In genomic region chr2:23687214-23687613, GRCh38 we compare ENCODE assay signal across 22 cellular contexts.
"Had no signal": no experiment of that assay in that cellular context is flagged by ENCODE, and none has a peak within 500 bp of the region (broad histone marks: within the 10 kb centered on the region; RNA-seq: fewer than 3 reads in every experiment).

No MANE protein-coding gene starts in this region.

- H3K27me3 Mint-ChIP-seq: activated CD4-positive, alpha-beta memory T cell treated with anti-CD3 and anti-CD28 coated beads, Interleukin-2, amount 10 ng/mL, durations not matched to agents 7 days and 5 days; activated CD4-positive, alpha-beta T cell treated with anti-CD3 and anti-CD28 coated beads for 36 hours; activated naive CD8-positive, alpha-beta T cell; activated T-helper 17 cell treated with anti-CD3 and anti-CD28 coated beads, Interleukin-2, amount 50 U/mL, for 72 hours had no signal

- DNase-seq: activated CD4-positive, alpha-beta memory T cell treated with anti-CD3 and anti-CD28 coated beads, Interleukin-2, amount 10 ng/mL, durations not matched to agents 7 days and 5 days; activated CD4-positive, alpha-beta T cell treated with anti-CD3 and anti-CD28 coated beads for 36 hours; activated CD4-positive, alpha-beta T cell treated with anti-CD3 and anti-CD28 coated beads, Interleukin-2, amount 50 U/mL, for 1 hour; activated gamma-delta T cell; activated naive CD4-positive, alpha-beta T cell treated with anti-CD3 and anti-CD28 coated beads for 36 hours; activated T-cell treated with anti-CD3 and anti-CD28 coated beads for 4 hours; activated T-cell treated with anti-CD3 and anti-CD28 coated beads, Interleukin-2, amount 50 U/mL, for 48 hours; brain microvascular endothelial cell; caudate nucleus; Karpas-422; MM.1S; NCI-H1105; NCI-H1436; NCI-H1694 treated with DMSO at 0.1 percent for 48 hours; NCI-H2029 treated with DMSO at 0.1 percent for 48 hours; NCI-H510A treated with DMSO at 0.1 percent for 48 hours; NCI-H69; PC-3; SIG-M5; WERI-Rb-1 had no signal

- H3K4me1 Mint-ChIP-seq: activated CD4-positive, alpha-beta memory T cell treated with anti-CD3 and anti-CD28 coated beads, Interleukin-2, amount 10 ng/mL, durations not matched to agents 7 days and 5 days; activated T-helper 17 cell treated with anti-CD3 and anti-CD28 coated beads, Interleukin-2, amount 50 U/mL, for 72 hours had no signal

- H3K27me3 ChIP-seq: brain microvascular endothelial cell had no signal

- H3K36me3 Mint-ChIP-seq: activated naive CD8-positive, alpha-beta T cell had no signal

- H3K4me3 Mint-ChIP-seq: activated CD4-positive, alpha-beta memory T cell treated with anti-CD3 and anti-CD28 coated beads, Interleukin-2, amount 10 ng/mL, durations not matched to agents 7 days and 5 days; activated CD4-positive, alpha-beta T cell treated with anti-CD3 and anti-CD28 coated beads for 36 hours; activated naive CD4-positive, alpha-beta T cell treated with anti-CD3 and anti-CD28 coated beads for 36 hours; activated naive CD8-positive, alpha-beta T cell; activated T-helper 17 cell treated with anti-CD3 and anti-CD28 coated beads, Interleukin-2, amount 50 U/mL, for 72 hours had no signal

- H3K27ac ChIP-seq: brain microvascular endothelial cell, WERI-Rb-1 had no signal

- H3K36me3 ChIP-seq: brain microvascular endothelial cell had no signal

- H3K27ac Mint-ChIP-seq: activated CD4-positive, alpha-beta memory T cell treated with anti-CD3 and anti-CD28 coated beads, Interleukin-2, amount 10 ng/mL, durations not matched to agents 7 days and 5 days; activated CD4-positive, alpha-beta T cell treated with anti-CD3 and anti-CD28 coated beads for 36 hours; activated naive CD4-positive, alpha-beta T cell treated with anti-CD3 and anti-CD28 coated beads for 36 hours; activated naive CD8-positive, alpha-beta T cell; activated T-helper 17 cell treated with anti-CD3 and anti-CD28 coated beads, Interleukin-2, amount 50 U/mL, for 72 hours had no signal

- ATAC-seq: activated CD4-positive, alpha-beta T cell treated with anti-CD3 and anti-CD28 coated beads for 36 hours; activated T-helper 17 cell treated with anti-CD3 and anti-CD28 coated beads, Interleukin-2, amount 50 U/mL, for 72 hours; PC-3 had no signal

- H3K9me3 Mint-ChIP-seq: activated CD4-positive, alpha-beta memory T cell treated with anti-CD3 and anti-CD28 coated beads, Interleukin-2, amount 10 ng/mL, durations not matched to agents 7 days and 5 days; activated naive CD4-positive, alpha-beta T cell treated with anti-CD3 and anti-CD28 coated beads for 36 hours; activated T-helper 17 cell treated with anti-CD3 and anti-CD28 coated beads, Interleukin-2, amount 50 U/mL, for 72 hours had no signal
